30 cellular contexts compared by ENCODE assay signal in the genomic region with DNA sequence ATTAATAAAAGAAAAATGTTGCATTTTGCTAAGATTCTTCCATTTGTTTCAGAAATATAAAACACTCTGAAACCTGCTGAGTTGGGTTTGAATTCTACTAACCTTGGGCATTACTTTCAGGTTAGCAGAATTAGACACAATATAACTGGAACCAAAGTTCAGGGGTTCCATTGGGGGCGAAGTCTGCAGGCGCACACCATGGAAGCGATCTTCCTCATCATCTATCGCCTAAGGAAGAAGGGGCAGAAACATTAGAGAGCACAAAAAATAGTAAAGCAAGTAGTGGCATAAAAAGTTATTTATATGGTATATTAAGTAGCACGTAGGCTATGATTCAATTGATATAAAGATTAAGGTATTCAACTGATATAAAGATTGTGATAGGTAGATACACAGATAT. TPM values are rescaled to one million over a fixed set of nuclear protein-coding genes. Genes with fewer than 3 reads are reported as not detected.
"Had no signal": no experiment of that assay in that cellular context is flagged by ENCODE, and none has a peak within 500 bp of the region (broad histone marks: within the 10 kb centered on the region; RNA-seq: fewer than 3 reads in every experiment).

No MANE protein-coding gene starts in this region.

- H3K9me3 ChIP-seq: ascending aorta, breast epithelium, colonic mucosa had no signal

- H3K4me1 ChIP-seq: ascending aorta, breast epithelium, colonic mucosa had no signal

- H3K4me3 ChIP-seq: ascending aorta, breast epithelium, cardiac muscle cell, colonic mucosa had no signal

- H3K27ac Mint-ChIP-seq: activated B cell treated with CpG ODN at 0.5 μM for 24 hours; activated naive CD4-positive, alpha-beta T cell treated with anti-CD3 and anti-CD28 coated beads, Interleukin-2, amount 10 ng/mL, durations not matched to agents 7 days and 5 days; activated naive CD8-positive, alpha-beta T cell treated with anti-CD3 and anti-CD28 coated beads, Interleukin-2, amount 10 ng/mL, durations not matched to agents 7 days and 5 days; activated T-helper 1 cell treated with anti-CD3 and anti-CD28 coated beads, Interleukin-12 subunit alpha, Interleukin-12 subunit beta, Interleukin-2, Interleukin-4 antibody, amounts not matched to agents 30 ng/mL and 10 ng/mL and 1 ng/mL, durations not matched to agents 14 hours and 24 hours and 36 hours; brain; T-cell; T-helper 1 cell treated with Interleukin-12 subunit alpha and Interleukin-12 subunit beta and Interleukin-4 antibody, amounts not matched to agents 30 μg/mL and 1 μg/mL, for 36 hours; T-helper 2 cell treated with Interferon-gamma antibody and Interleukin-4, amounts not matched to agents 5 μg/mL and 100 μg/mL, for 36 hours had no signal

- H3K4me3 Mint-ChIP-seq: activated B cell treated with CpG ODN at 0.5 μM for 24 hours; activated naive CD4-positive, alpha-beta T cell treated with anti-CD3 and anti-CD28 coated beads, Interleukin-2, amount 10 ng/mL, durations not matched to agents 7 days and 5 days; activated naive CD8-positive, alpha-beta T cell treated with anti-CD3 and anti-CD28 coated beads, Interleukin-2, amount 10 ng/mL, durations not matched to agents 7 days and 5 days; activated T-cell treated with anti-CD3 and anti-CD28 coated beads, Interleukin-2, amount 50 U/mL, for 24 hours; activated T-helper 1 cell treated with anti-CD3 and anti-CD28 coated beads, Interleukin-12 subunit alpha, Interleukin-12 subunit beta, Interleukin-2, Interleukin-4 antibody, amounts not matched to agents 30 ng/mL and 10 ng/mL and 1 ng/mL, durations not matched to agents 14 hours and 24 hours and 36 hours; brain; T-cell; T-helper 1 cell treated with Interleukin-12 subunit alpha and Interleukin-12 subunit beta and Interleukin-4 antibody, amounts not matched to agents 30 μg/mL and 1 μg/mL, for 36 hours; T-helper 2 cell treated with Interferon-gamma antibody and Interleukin-4, amounts not matched to agents 5 μg/mL and 100 μg/mL, for 36 hours had no signal

- H3K27me3 ChIP-seq: ascending aorta, breast epithelium, cardiac muscle cell, colonic mucosa had no signal

- H3K27me3 Mint-ChIP-seq: activated B cell treated with CpG ODN at 0.5 μM for 24 hours; activated naive CD4-positive, alpha-beta T cell treated with anti-CD3 and anti-CD28 coated beads, Interleukin-2, amount 10 ng/mL, durations not matched to agents 7 days and 5 days; activated naive CD8-positive, alpha-beta T cell treated with anti-CD3 and anti-CD28 coated beads, Interleukin-2, amount 10 ng/mL, durations not matched to agents 7 days and 5 days; activated T-cell treated with anti-CD3 and anti-CD28 coated beads, Interleukin-2, amount 50 U/mL, for 24 hours; brain; T-cell had no signal

- DNase-seq: activated B cell treated with CpG ODN at 0.5 μM for 24 hours; activated CD4-positive, alpha-beta T cell treated with anti-CD3 and anti-CD28 coated beads for 48 hours; activated CD4-positive, alpha-beta T cell treated with anti-CD3 and anti-CD28 coated beads, Interleukin-2, amount 50 U/mL, for 1 hour; activated CD4-positive, alpha-beta T cell treated with anti-CD3 and anti-CD28 coated beads, Interleukin-2, amount 50 U/mL, for 48 hours; activated CD8-positive, alpha-beta memory T cell treated with anti-CD3 and anti-CD28 coated beads, Interleukin-2, amount 50 U/mL, for 48 hours; activated gamma-delta T cell; activated naive CD4-positive, alpha-beta T cell; activated naive CD4-positive, alpha-beta T cell treated with anti-CD3 and anti-CD28 coated beads, Interleukin-2, amount 10 ng/mL, durations not matched to agents 7 days and 5 days; activated naive CD8-positive, alpha-beta T cell treated with anti-CD3 and anti-CD28 coated beads, Interleukin-2, amount 10 ng/mL, durations not matched to agents 7 days and 5 days; activated T-cell treated with anti-CD3 and anti-CD28 coated beads for 4 hours; activated T-cell treated with anti-CD3 and anti-CD28 coated beads, Interleukin-2, amount 50 U/mL, for 24 hours; central memory CD4-positive, alpha-beta T cell; cerebellar nuclear complex; colonic mucosa; effector CD8-positive, alpha-beta T cell; foreskin fibroblast; head of caudate nucleus; T-cell; T1000; WERI-Rb-1 had no signal

- H3K27ac ChIP-seq: ascending aorta, breast epithelium, cardiac muscle cell, colonic mucosa, WERI-Rb-1 had no signal

- H3K4me1 Mint-ChIP-seq: activated B cell treated with CpG ODN at 0.5 μM for 24 hours; activated naive CD4-positive, alpha-beta T cell treated with anti-CD3 and anti-CD28 coated beads, Interleukin-2, amount 10 ng/mL, durations not matched to agents 7 days and 5 days had no signal

- ATAC-seq: activated CD4-positive, CD25-positive, alpha-beta regulatory T cell treated with anti-CD3 and anti-CD28 coated beads, Interleukin-2, amount 50 U/mL, for 24 hours; activated naive CD4-positive, alpha-beta T cell treated with anti-CD3 and anti-CD28 coated beads, Interleukin-2, amount 50 U/mL, for 72 hours; esophagus mucosa; T-cell had no signal

- H3K36me3 ChIP-seq: breast epithelium, colonic mucosa, WERI-Rb-1 had no signal

- H3K9me3 Mint-ChIP-seq: activated B cell treated with CpG ODN at 0.5 μM for 24 hours; activated naive CD4-positive, alpha-beta T cell treated with anti-CD3 and anti-CD28 coated beads, Interleukin-2, amount 10 ng/mL, durations not matched to agents 7 days and 5 days; activated naive CD4-positive, alpha-beta T cell treated with anti-CD3 and anti-CD28 coated beads, Interleukin-2, amount 50 U/mL, for 72 hours; activated naive CD8-positive, alpha-beta T cell treated with anti-CD3 and anti-CD28 coated beads, Interleukin-2, amount 10 ng/mL, durations not matched to agents 7 days and 5 days; activated T-cell treated with anti-CD3 and anti-CD28 coated beads, Interleukin-2, amount 50 U/mL, for 24 hours; activated T-helper 1 cell treated with anti-CD3 and anti-CD28 coated beads, Interleukin-12 subunit alpha, Interleukin-12 subunit beta, Interleukin-2, Interleukin-4 antibody, amounts not matched to agents 30 ng/mL and 10 ng/mL and 1 ng/mL, durations not matched to agents 14 hours and 24 hours and 36 hours; brain; T-cell; T-helper 1 cell treated with Interleukin-12 subunit alpha and Interleukin-12 subunit beta and Interleukin-4 antibody, amounts not matched to agents 30 μg/mL and 1 μg/mL, for 36 hours; T-helper 2 cell treated with Interferon-gamma antibody and Interleukin-4, amounts not matched to agents 5 μg/mL and 100 μg/mL, for 36 hours had no signal

RNA-seq across cellular contexts. Expression of a gene that starts 48.3 kb away (rescaled TPM):
- total RNA-seq: ascending aorta, esophagus mucosa had no signal
